2 cellular contexts compared by ENCODE assay signal in genomic region chr1:209802780-209803152, GRCh38.
TF ChIP-seq lines count a peak whose summit lies in the region.

No MANE protein-coding gene starts in this region.

TF ChIP-seq in liver, 16 proteins besides CTCF, POLR2A, EP300 and RAD21:
- TF ChIP-seq ATF3 (IDR thresholded peaks at IDR 0.05): no peak

TF ChIP-seq in HepG2, 621 proteins besides CTCF, POLR2A, EP300 and RAD21:
- TF ChIP-seq PAX8 (CRISPR knock-in tag; IDR thresholded peaks at IDR 0.05; ENCODE audit: borderline replicate concordance): no peak
- no peak for TF ChIP-seq CEBPZ (IDR thresholded peaks at IDR 0.05; ENCODE audit: low read length)
- TF ChIP-seq ZNF607 (CRISPR knock-in tag; IDR thresholded peaks at IDR 0.05; ENCODE audit: borderline replicate concordance): no peak
- TF ChIP-seq TBL1XR1 (IDR thresholded peaks at IDR 0.05; ENCODE audit: borderline replicate concordance, low read length, partially characterized antibody): no peak
- TF ChIP-seq HDAC2 (CRISPR knock-in tag; IDR thresholded peaks at IDR 0.05): no peak
- TF ChIP-seq TBX2 (CRISPR knock-in tag; IDR thresholded peaks at IDR 0.05; ENCODE audit: borderline replicate concordance): no peak
- TF ChIP-seq TMF1 (CRISPR knock-in tag; IDR thresholded peaks at IDR 0.05; ENCODE audit: low read depth): no peak
- no peak for TF ChIP-seq KMT2A (CRISPR knock-in tag; IDR thresholded peaks at IDR 0.05)
- TF ChIP-seq HCFC1 (IDR thresholded peaks at IDR 0.05; ENCODE audit: low read depth, low read length): no peak
- no peak for TF ChIP-seq IRF1 (CRISPR knock-in tag; IDR thresholded peaks at IDR 0.05; ENCODE audit: low read depth)
- no peak for TF ChIP-seq ZFY (CRISPR knock-in tag; IDR thresholded peaks at IDR 0.05)
- no peak for TF ChIP-seq ZNF317 (CRISPR knock-in tag; IDR thresholded peaks at IDR 0.05)
- TF ChIP-seq ZNF784 (CRISPR knock-in tag; IDR thresholded peaks at IDR 0.05; ENCODE audit: borderline replicate concordance): no peak
